1 cellular context compared by ENCODE assay signal in genomic region chr20:50924261-50924660, GRCh38.
TF ChIP-seq lines count a peak whose summit lies in the region.

No MANE protein-coding gene starts in this region.

TF ChIP-seq in IMR-90, 13 proteins besides CTCF, POLR2A, EP300 and RAD21:
- TF ChIP-seq BHLHE40 (IDR thresholded peaks at IDR 0.05; ENCODE audit: low read depth, low read length), result no peak
- no peak for TF ChIP-seq MAFK (IDR thresholded peaks at IDR 0.05; ENCODE audit: low read depth, low read length)
- TF ChIP-seq RCOR1 (IDR thresholded peaks at IDR 0.05; ENCODE audit: insufficient replicate concordance, low read length), result no peak
- no peak for TF ChIP-seq SMC3 (IDR thresholded peaks at IDR 0.05; ENCODE audit: low read depth, low read length)
- TF ChIP-seq, protein P1, sequence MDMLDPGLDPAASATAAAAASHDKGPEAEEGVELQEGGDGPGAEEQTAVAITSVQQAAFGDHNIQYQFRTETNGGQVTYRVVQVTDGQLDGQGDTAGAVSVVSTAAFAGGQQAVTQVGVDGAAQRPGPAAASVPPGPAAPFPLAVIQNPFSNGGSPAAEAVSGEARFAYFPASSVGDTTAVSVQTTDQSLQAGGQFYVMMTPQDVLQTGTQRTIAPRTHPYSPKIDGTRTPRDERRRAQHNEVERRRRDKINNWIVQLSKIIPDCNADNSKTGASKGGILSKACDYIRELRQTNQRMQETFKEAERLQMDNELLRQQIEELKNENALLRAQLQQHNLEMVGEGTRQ (IDR thresholded peaks at IDR 0.05; ENCODE audit: low read depth, low read length), result no peak
- TF ChIP-seq MXI1 (IDR thresholded peaks at IDR 0.05; ENCODE audit: borderline replicate concordance, low read depth, low read length), result no peak
- no peak for TF ChIP-seq NFE2L2 (IDR thresholded peaks at IDR 0.05; ENCODE audit: low read depth, low read length)
- no peak for TF ChIP-seq CEBPB (IDR thresholded peaks at IDR 0.05; ENCODE audit: low read depth, low read length)
- no peak for TF ChIP-seq FOS (IDR thresholded peaks at IDR 0.05; ENCODE audit: low read depth, low read length)
- TF ChIP-seq RFX5 (IDR thresholded peaks at IDR 0.05; ENCODE audit: low read depth, low read length), result no peak
- no peak for TF ChIP-seq MAZ (IDR thresholded peaks at IDR 0.05; ENCODE audit: borderline replicate concordance, low read depth, low read length)
- no peak for TF ChIP-seq CHD1 (IDR thresholded peaks at IDR 0.05; ENCODE audit: low read depth, low read length)
- no peak for TF ChIP-seq ELK1 (IDR thresholded peaks at IDR 0.05; ENCODE audit: borderline replicate concordance, low read depth, low read length)
